33 cellular contexts compared by ENCODE assay signal in the genomic region with DNA sequence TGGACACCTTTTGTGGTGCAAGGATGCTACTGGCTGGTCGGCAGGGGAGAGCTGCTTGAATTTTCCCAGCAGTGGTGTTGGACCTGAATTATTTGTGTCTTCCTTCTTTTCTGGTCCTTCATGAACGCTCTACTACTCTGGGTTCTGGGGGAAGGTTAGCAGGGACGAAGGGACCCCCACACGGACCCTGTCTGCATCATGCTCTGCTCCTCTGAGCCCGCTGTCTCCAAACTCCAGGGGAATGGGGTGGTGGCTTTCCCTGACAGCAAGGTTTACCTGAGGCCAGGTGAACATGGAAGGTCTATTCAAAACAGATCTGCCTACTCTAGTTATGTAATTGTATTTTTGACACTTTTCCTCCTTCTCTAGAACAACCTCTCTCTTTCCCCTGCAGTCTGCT.
DNase-seq lines count a peak whose midpoint lies in the region; ATAC-seq and TF ChIP-seq lines count a peak whose summit lies in the region.
"Had no signal": no experiment of that assay in that cellular context is flagged by ENCODE, and none has a peak within 500 bp of the region (broad histone marks: within the 10 kb centered on the region; RNA-seq: fewer than 3 reads in every experiment).

No MANE protein-coding gene starts in this region.

- H3K27ac ChIP-seq in right atrium auricular region (no peak overlapping the region), right cardiac atrium (ENCODE audit: low read length) (no peak overlapping the region), angular gyrus (ENCODE audit: low read depth, low read length) (peak overlapping the region; percentile 6)
- peak overlapping the region in 2 of 11 experiments; percentile 2 to 37; a peak in 1 of 22 replicates for H3K27ac ChIP-seq in BLaER1 treated with 17β-estradiol and CSF1 and Interleukin-3, amounts not matched to agents 10 nM and 100 nM
- H3K27ac ChIP-seq in CD4-positive, alpha-beta T cell (ENCODE audit: low read depth, low read length) = no peak overlapping the region
- H3K27ac ChIP-seq: 22Rv1, A549, BLaER1, C4-2B had no signal

- CTCF ChIA-PET in CD4-positive, alpha-beta T cell (lab: Charles Lee) = no interaction called here

- POLR2A ChIA-PET in CD4-positive, alpha-beta T cell (lab: Charles Lee) = no interaction called here

- no peak for TF ChIP-seq CTCF in right atrium auricular region (IDR thresholded peaks at IDR 0.05)
- TF ChIP-seq CTCF in endothelial cell (IDR thresholded peaks at IDR 0.05; ENCODE audit: unreplicated experiment) = no peak
- TF ChIP-seq CTCF in CD4-positive, alpha-beta T cell (IDR thresholded peaks at IDR 0.05) = no peak

- no peaks in the 10 kb centered on the region for H3K36me3 ChIP-seq in right atrium auricular region
- no peaks in the 10 kb centered on the region for H3K36me3 ChIP-seq in BLaER1 treated with 17β-estradiol and CSF1 and Interleukin-3, amounts not matched to agents 10 nM and 100 nM
- H3K36me3 ChIP-seq: BE2C, BLaER1 had no signal

- H3K9me3 Mint-ChIP-seq in endothelial cell (ENCODE audit: unreplicated experiment) = no peaks in the 10 kb centered on the region
- H3K9me3 Mint-ChIP-seq in CD4-positive, alpha-beta T cell = no peaks in the 10 kb centered on the region
- H3K9me3 Mint-ChIP-seq: CD14-positive monocyte; CD4-positive, alpha-beta memory T cell; CD8-positive, alpha-beta T cell had no signal

- intact Hi-C loops in right cardiac atrium (cut with DNase I) = loop anchor here in 2 of 4 donors (5.0 to 10.0 kb wide), 2 partner anchors 182 to 380 kb away; no protein-coding TSS in a partner anchor
- intact Hi-C loops in CD4-positive, alpha-beta T cell (cut with DNase I, micrococcal nuclease) = no loop called here

- DNase-seq in right atrium auricular region (ENCODE audit: low spot score) (peak; percentile 43), right cardiac atrium (no peak), endothelial cell (ENCODE audit: low spot score) (no peak), NCI-H2227 (lab: John Stamatoyannopoulos, UW; ENCODE audit: unreplicated experiment) (no peak), NCI-H69 (lab: John Stamatoyannopoulos, UW) (no peak)
- DNase-seq in CD4-positive, alpha-beta T cell = no peak
- DNase-seq: 8988T; ACHN; AML-193; BE2C; C1 segment of cervical spinal cord; Caco-2; Calu3; CD4-positive, alpha-beta memory T cell; CD4-positive, CD25-positive, alpha-beta regulatory T cell; CD8-positive, alpha-beta memory T cell; CD8-positive, alpha-beta T cell; COR-L47; DMS 273 treated with DMSO at 0.1 percent for 48 hours; DMS153; DMS53; DMS79; DMS79 treated with DMSO at 0.1 percent for 48 hours; DND-41; EL had no signal

- no peak overlapping the region for H3K4me3 Mint-ChIP-seq in endothelial cell (ENCODE audit: unreplicated experiment)
- no peak overlapping the region for H3K4me3 Mint-ChIP-seq in CD4-positive, alpha-beta T cell
- H3K4me3 Mint-ChIP-seq: B cell; CD14-positive monocyte; CD4-positive, alpha-beta memory T cell; CD4-positive, CD25-positive, alpha-beta regulatory T cell; CD8-positive, alpha-beta memory T cell; CD8-positive, alpha-beta T cell had no signal

- H3K9me3 ChIP-seq in right atrium auricular region (no peaks in the 10 kb centered on the region), right cardiac atrium (ENCODE audit: control insufficient read depth, low read length) (no peaks in the 10 kb centered on the region)
- no peaks in the 10 kb centered on the region for H3K9me3 ChIP-seq in BLaER1 treated with 17β-estradiol and CSF1 and Interleukin-3, amounts not matched to agents 10 nM and 100 nM (replicated peaks in 1 of 11)
- H3K9me3 ChIP-seq in CD4-positive, alpha-beta T cell (ENCODE audit: control insufficient read depth, low read length) = no peaks in the 10 kb centered on the region
- H3K9me3 ChIP-seq: A549, BE2C, BLaER1, Caco-2 had no signal

- H3K4me1 ChIP-seq in right atrium auricular region (no peaks in the 10 kb centered on the region), right cardiac atrium (ENCODE audit: control insufficient read depth, insufficient read depth, low read length) (no peaks in the 10 kb centered on the region)
- H3K4me1 ChIP-seq in BLaER1 treated with 17β-estradiol and CSF1 and Interleukin-3, amounts not matched to agents 10 nM and 100 nM = peaks cover 6 to 45% (median 34%) of the 10 kb centered on the region in 10 experiments; a peak in 19 of 20 replicates
- H3K4me1 ChIP-seq: A549, BE2C, Caco-2 had no signal

- ATAC-seq in right cardiac atrium = no peak
- ATAC-seq in CD4-positive, alpha-beta T cell (ENCODE audit: poor library complexity) = no peak
- ATAC-seq: A549; CD8-positive, alpha-beta T cell had no signal

- no peaks in the 10 kb centered on the region for H3K36me3 Mint-ChIP-seq in endothelial cell (ENCODE audit: low read depth, unreplicated experiment)
- no peaks in the 10 kb centered on the region for H3K36me3 Mint-ChIP-seq in CD4-positive, alpha-beta T cell (ENCODE audit: low read depth)
- H3K36me3 Mint-ChIP-seq: CD14-positive monocyte; CD4-positive, alpha-beta memory T cell; CD4-positive, CD25-positive, alpha-beta regulatory T cell; CD8-positive, alpha-beta memory T cell; CD8-positive, alpha-beta T cell had no signal

- H3K27me3 ChIP-seq in right atrium auricular region (no peaks in the 10 kb centered on the region), right cardiac atrium (ENCODE audit: control insufficient read depth, insufficient read depth) (no peaks in the 10 kb centered on the region)
- H3K27me3 ChIP-seq in BLaER1 treated with 17β-estradiol and CSF1 and Interleukin-3, amounts not matched to agents 10 nM and 100 nM = no peaks in the 10 kb centered on the region
- H3K27me3 ChIP-seq in CD4-positive, alpha-beta T cell (ENCODE audit: control insufficient read depth, insufficient read depth, low read length) = no peaks in the 10 kb centered on the region
- H3K27me3 ChIP-seq: BE2C, BLaER1 had no signal

- H3K4me1 Mint-ChIP-seq in endothelial cell (ENCODE audit: unreplicated experiment) = peaks cover 42% of the 10 kb centered on the region
- H3K4me1 Mint-ChIP-seq in CD4-positive, alpha-beta T cell (ENCODE audit: low read depth) = no peaks in the 10 kb centered on the region
- H3K4me1 Mint-ChIP-seq: B cell; CD14-positive monocyte; CD4-positive, alpha-beta memory T cell; CD4-positive, CD25-positive, alpha-beta regulatory T cell; CD8-positive, alpha-beta memory T cell had no signal

- no peaks in the 10 kb centered on the region; a peak in 2 of 22 replicates for H4K20me1 ChIP-seq in BLaER1 treated with 17β-estradiol and CSF1 and Interleukin-3, amounts not matched to agents 10 nM and 100 nM
- H4K20me1 ChIP-seq: BLaER1 had no signal

- 88% methylated on average over 5 of the region's 5 CpGs for WGBS in right cardiac atrium

- peak overlapping the region; percentile 11 for H3K27ac Mint-ChIP-seq in endothelial cell (ENCODE audit: unreplicated experiment)
- no peak overlapping the region for H3K27ac Mint-ChIP-seq in CD4-positive, alpha-beta T cell
- H3K27ac Mint-ChIP-seq: B cell; CD14-positive monocyte; CD4-positive, alpha-beta memory T cell; CD4-positive, CD25-positive, alpha-beta regulatory T cell; CD8-positive, alpha-beta memory T cell; CD8-positive, alpha-beta T cell had no signal

- H3K27me3 Mint-ChIP-seq in endothelial cell (ENCODE audit: unreplicated experiment) = peaks cover 3% of the 10 kb centered on the region
- H3K27me3 Mint-ChIP-seq in CD4-positive, alpha-beta T cell = peaks cover 18% of the 10 kb centered on the region
- H3K27me3 Mint-ChIP-seq: CD4-positive, CD25-positive, alpha-beta regulatory T cell had no signal

- H3K9ac ChIP-seq in BLaER1 treated with 17β-estradiol and CSF1 and Interleukin-3, amounts not matched to agents 10 nM and 100 nM = no peak overlapping the region
- H3K9ac ChIP-seq: BLaER1 had no signal

- no peak overlapping the region for H3K4me3 ChIP-seq in right atrium auricular region
- no peak overlapping the region for H3K4me3 ChIP-seq in right cardiac atrium (ENCODE audit: low read length)
- no peak overlapping the region for H3K4me3 ChIP-seq in BLaER1 treated with 17β-estradiol and CSF1 and Interleukin-3, amounts not matched to agents 10 nM and 100 nM
- H3K4me3 ChIP-seq: A549, BLaER1 had no signal

- H3K4me2 ChIP-seq in BLaER1 treated with 17β-estradiol and CSF1 and Interleukin-3, amounts not matched to agents 10 nM and 100 nM = peak overlapping the region in 6 of 11 experiments; percentile 20 to 42 (median 30); a peak in 7 of 22 replicates
- H3K4me2 ChIP-seq: A549 had no signal
